ENCODE assay signal across 16 cellular contexts in the genomic region with DNA sequence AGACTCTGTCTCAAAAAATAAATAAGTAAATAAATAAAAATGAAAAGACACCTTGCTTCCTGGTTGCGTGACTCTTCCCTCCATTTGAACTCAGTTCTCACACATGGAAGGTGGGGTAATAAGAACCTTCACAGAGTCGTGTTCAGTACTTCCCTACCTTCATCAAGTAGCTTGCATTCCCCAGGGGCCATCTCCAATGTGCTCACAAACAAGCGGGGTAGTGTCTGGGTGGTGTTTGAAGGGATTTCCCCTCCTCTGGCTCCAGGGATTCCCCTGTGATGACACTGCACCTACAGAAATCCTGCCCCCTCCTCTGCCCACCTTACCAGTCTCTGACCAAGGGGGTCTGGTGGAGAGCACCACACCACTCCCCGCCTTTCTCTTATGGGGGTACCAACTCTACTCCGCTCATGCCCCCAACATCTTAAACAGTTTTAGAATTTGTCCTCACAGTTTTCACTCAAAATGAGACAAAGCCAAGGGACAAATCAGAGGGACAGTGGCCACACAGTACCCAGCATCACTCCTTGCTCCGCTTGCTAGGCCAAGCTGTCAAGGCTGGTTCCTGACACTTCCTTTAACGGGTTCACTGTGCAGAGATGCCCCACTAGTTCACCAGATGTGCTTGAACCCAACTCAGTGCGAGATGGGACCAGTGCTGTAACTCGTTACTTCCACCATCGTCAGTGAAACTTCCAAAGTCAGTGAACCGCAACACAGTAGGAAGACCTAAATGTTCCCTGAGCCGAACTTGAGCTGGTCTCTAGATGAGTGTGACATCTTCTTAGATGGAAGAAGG.
"Had no signal": no experiment of that assay in that cellular context is flagged by ENCODE, and none has a peak within 500 bp of the region (broad histone marks: within the 10 kb centered on the region; RNA-seq: fewer than 3 reads in every experiment).

No MANE protein-coding gene starts in this region.

- H3K4me3 Mint-ChIP-seq: activated CD4-positive, alpha-beta memory T cell treated with anti-CD3 and anti-CD28 coated beads, Interleukin-2, amount 10 ng/mL, durations not matched to agents 7 days and 5 days; nephron progenitor cell had no signal

- DNase-seq: activated CD4-positive, alpha-beta memory T cell treated with anti-CD3 and anti-CD28 coated beads, Interleukin-2, amount 10 ng/mL, durations not matched to agents 7 days and 5 days; activated CD8-positive, alpha-beta memory T cell treated with anti-CD3 and anti-CD28 coated beads, Interleukin-2, amount 50 U/mL, for 4 hours; activated effector memory CD4-positive, alpha-beta T cell treated with anti-CD3 and anti-CD28 coated beads, Interleukin-2, amount 50 U/mL, for 16 hours; activated T-cell treated with anti-CD3 and anti-CD28 coated beads, Interleukin-2, amount 50 U/mL, for 48 hours; amygdala; body of pancreas; caudate nucleus; effector CD4-positive, alpha-beta T cell; left ventricle myocardium superior; nephron progenitor cell; stimulated activated CD4-positive, alpha-beta T cell treated with anti-CD3 and anti-CD28 coated beads, Interleukin-15, amount 100 ng/mL, for 24 hours; stimulated activated CD4-positive, alpha-beta T cell treated with anti-CD3 and anti-CD28 coated beads, Interleukin-4, amount 100 ng/mL, for 1 hour; stimulated activated naive CD4-positive, alpha-beta T cell treated with Interleukin-2 at 50 U/mL for 16 hours; trophoblast cell had no signal

- H3K36me3 Mint-ChIP-seq: activated naive CD4-positive, alpha-beta T cell treated with anti-CD3 and anti-CD28 coated beads, Interleukin-2, amount 50 U/mL, for 72 hours had no signal

- ATAC-seq: activated naive CD4-positive, alpha-beta T cell treated with anti-CD3 and anti-CD28 coated beads, Interleukin-2, amount 50 U/mL, for 72 hours; body of pancreas; left ventricle myocardium superior had no signal

- H3K9me3 Mint-ChIP-seq: activated CD4-positive, alpha-beta memory T cell treated with anti-CD3 and anti-CD28 coated beads, Interleukin-2, amount 10 ng/mL, durations not matched to agents 7 days and 5 days; activated naive CD4-positive, alpha-beta T cell treated with anti-CD3 and anti-CD28 coated beads, Interleukin-2, amount 50 U/mL, for 72 hours had no signal

- H3K4me1 Mint-ChIP-seq: activated CD4-positive, alpha-beta memory T cell treated with anti-CD3 and anti-CD28 coated beads, Interleukin-2, amount 10 ng/mL, durations not matched to agents 7 days and 5 days had no signal

- H3K27ac Mint-ChIP-seq: activated CD4-positive, alpha-beta memory T cell treated with anti-CD3 and anti-CD28 coated beads, Interleukin-2, amount 10 ng/mL, durations not matched to agents 7 days and 5 days; nephron progenitor cell; progenitor cell of endocrine pancreas had no signal
